Comparison of ENCODE assay signal across 21 cellular contexts in the genomic region with DNA sequence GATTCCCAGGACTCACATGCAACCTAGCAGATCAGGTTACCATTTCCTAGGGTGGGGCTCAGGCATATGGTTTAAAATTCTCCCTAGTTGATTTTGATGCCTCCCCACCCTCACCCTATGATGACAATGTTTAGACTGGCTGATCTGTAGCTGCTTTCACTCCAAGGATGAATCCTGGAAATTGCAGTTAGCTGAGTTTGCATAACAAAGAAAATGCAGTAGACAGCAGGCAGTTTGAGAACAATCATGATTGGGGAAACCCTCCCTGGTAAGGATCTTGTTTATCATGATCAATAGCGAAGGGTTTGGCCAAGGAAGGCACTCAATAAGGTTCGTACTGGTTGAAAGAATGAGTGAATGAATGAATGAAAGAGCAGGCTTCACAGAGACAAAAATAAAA. TPM values are rescaled to one million over a fixed set of nuclear protein-coding genes. Genes with fewer than 3 reads are reported as not detected.
DNase-seq lines count a peak whose midpoint lies in the region; ATAC-seq and TF ChIP-seq lines count a peak whose summit lies in the region.
"Had no signal": no experiment of that assay in that cellular context is flagged by ENCODE, and none has a peak within 500 bp of the region (broad histone marks: within the 10 kb centered on the region; RNA-seq: fewer than 3 reads in every experiment).

No MANE protein-coding gene starts in this region.

- TF ChIP-seq CTCF in type B pancreatic cell (conservative IDR thresholded peaks at IDR 0.05) = no peak
- TF ChIP-seq CTCF in psoas muscle (IDR thresholded peaks at IDR 0.05) = no peak

- H3K4me3 ChIP-seq in iPS-18a (ENCODE audit: low read length) (peak overlapping the region; percentile 78), psoas muscle (no peak overlapping the region)
- H3K4me3 ChIP-seq: upper lobe of right lung had no signal

- H3K4me1 Mint-ChIP-seq in activated naive CD4-positive, alpha-beta T cell treated with anti-CD3 and anti-CD28 coated beads, Interleukin-2, amount 10 ng/mL, durations not matched to agents 7 days and 5 days = peaks cover 31% of the 10 kb centered on the region
- H3K4me1 Mint-ChIP-seq in activated T-helper 17 cell treated with anti-CD3 and anti-CD28 coated beads, Interleukin-2, amount 50 U/mL, for 72 hours = peaks cover 15% of the 10 kb centered on the region
- peaks cover 3% of the 10 kb centered on the region for H3K4me1 Mint-ChIP-seq in type B pancreatic cell (ENCODE audit: unreplicated experiment)

- whole genome bisulfite sequencing in psoas muscle, 3 donors = 93 to 95% (median 94%) methylated on average over 2 of the region's 2 CpGs

- DNase-seq in activated naive CD4-positive, alpha-beta T cell treated with anti-CD3 and anti-CD28 coated beads, Interleukin-2, amount 10 ng/mL, durations not matched to agents 7 days and 5 days = no peak
- DNase-seq in activated naive CD4-positive, alpha-beta T cell treated with anti-CD3 and anti-CD28 coated beads, Interleukin-2, amount 50 U/mL, for 16 hours = no peak
- DNase-seq in type B pancreatic cell (ENCODE audit: extremely low spot score, unreplicated experiment) (no peak), psoas muscle (no peak)
- DNase-seq in effector CD4-positive, alpha-beta T cell = no peak
- no peak for DNase-seq in activated effector memory CD4-positive, alpha-beta T cell treated with Interleukin-2 at 50 U/mL for 16 hours
- DNase-seq: activated naive CD8-positive, alpha-beta T cell treated with anti-CD3 and anti-CD28 coated beads, Interleukin-2, amount 10 ng/mL, durations not matched to agents 7 days and 5 days; activated T-cell treated with anti-CD3 and anti-CD28 coated beads, Interleukin-2, amount 50 U/mL, for 4 hours; effector memory CD4-positive, alpha-beta T cell; EL; NCI-H1417; NCI-H69; Right ventricle myocardium superior; stimulated activated CD4-positive, alpha-beta T cell treated with anti-CD3 and anti-CD28 coated beads, Interleukin-15, amount 100 ng/mL, for 24 hours; T1000; upper lobe of right lung had no signal

- peaks cover 17% of the 10 kb centered on the region for H3K27me3 Mint-ChIP-seq in activated naive CD4-positive, alpha-beta T cell treated with anti-CD3 and anti-CD28 coated beads, Interleukin-2, amount 10 ng/mL, durations not matched to agents 7 days and 5 days
- H3K27me3 Mint-ChIP-seq in activated T-helper 17 cell treated with anti-CD3 and anti-CD28 coated beads, Interleukin-2, amount 50 U/mL, for 72 hours = peaks cover 4% of the 10 kb centered on the region
- peaks cover 22% of the 10 kb centered on the region for H3K27me3 Mint-ChIP-seq in type B pancreatic cell

- H3K4me1 ChIP-seq in iPS-18a (ENCODE audit: control insufficient read depth, low read depth, low read length) = peaks cover 19% of the 10 kb centered on the region
- peaks cover 4% of the 10 kb centered on the region for H3K4me1 ChIP-seq in psoas muscle

- H3K27me3 ChIP-seq in iPS-18a (ENCODE audit: control insufficient read depth, insufficient read depth, low read length) (peaks cover 53% of the 10 kb centered on the region), psoas muscle (ENCODE audit: insufficient read depth in 3 of 3, low read length in 2 of 3) (no peaks in the 10 kb centered on the region)
- H3K27me3 ChIP-seq: upper lobe of right lung had no signal

- CTCF ChIA-PET in activated naive CD4-positive, alpha-beta T cell treated with anti-CD3 and anti-CD28 coated beads, Interleukin-2, amount 10 ng/mL, durations not matched to agents 7 days and 5 days (lab: Charles Lee) = no interaction called here

- intact Hi-C loops in psoas muscle (cut with DNase I) = no loop called here

- H3K27ac ChIP-seq in iPS-18a (ENCODE audit: low read length) = no peak overlapping the region
- H3K27ac ChIP-seq in psoas muscle = no peak overlapping the region
- H3K27ac ChIP-seq: HL-60, upper lobe of right lung had no signal

- no peak overlapping the region for H3K9ac ChIP-seq in iPS-18a (ENCODE audit: low read length)

- peak overlapping the region; percentile 6 for H3K4me3 Mint-ChIP-seq in activated naive CD4-positive, alpha-beta T cell treated with anti-CD3 and anti-CD28 coated beads, Interleukin-2, amount 10 ng/mL, durations not matched to agents 7 days and 5 days
- H3K4me3 Mint-ChIP-seq in activated T-helper 17 cell treated with anti-CD3 and anti-CD28 coated beads, Interleukin-2, amount 50 U/mL, for 72 hours = peak overlapping the region; percentile 92
- H3K4me3 Mint-ChIP-seq in type B pancreatic cell = peak overlapping the region; percentile 52

- H3K36me3 Mint-ChIP-seq in activated naive CD4-positive, alpha-beta T cell treated with anti-CD3 and anti-CD28 coated beads, Interleukin-2, amount 10 ng/mL, durations not matched to agents 7 days and 5 days = peaks cover 54% of the 10 kb centered on the region
- H3K36me3 Mint-ChIP-seq in activated T-helper 17 cell treated with anti-CD3 and anti-CD28 coated beads, Interleukin-2, amount 50 U/mL, for 72 hours (ENCODE audit: low read depth) = peaks cover 59% of the 10 kb centered on the region
- peaks cover 54% of the 10 kb centered on the region for H3K36me3 Mint-ChIP-seq in type B pancreatic cell

- H3K9me3 ChIP-seq in iPS-18a (ENCODE audit: control insufficient read depth, low read depth, low read length) = no peaks in the 10 kb centered on the region
- no peaks in the 10 kb centered on the region for H3K9me3 ChIP-seq in psoas muscle
- H3K9me3 ChIP-seq: upper lobe of right lung had no signal

- H3K36me3 ChIP-seq in iPS-18a (ENCODE audit: control insufficient read depth, low read depth, low read length) = peaks cover 11% of the 10 kb centered on the region
- peaks cover 7 to 39% of the 10 kb centered on the region in 2 donors for H3K36me3 ChIP-seq in psoas muscle (ENCODE audit: insufficient read depth in 1 of 2, low read depth in 1 of 2)
- H3K36me3 ChIP-seq: upper lobe of right lung had no signal

- no peak overlapping the region for H3K27ac Mint-ChIP-seq in activated naive CD4-positive, alpha-beta T cell treated with anti-CD3 and anti-CD28 coated beads, Interleukin-2, amount 10 ng/mL, durations not matched to agents 7 days and 5 days
- H3K27ac Mint-ChIP-seq in activated T-helper 17 cell treated with anti-CD3 and anti-CD28 coated beads, Interleukin-2, amount 50 U/mL, for 72 hours = no peak overlapping the region
- H3K27ac Mint-ChIP-seq in type B pancreatic cell = peak overlapping the region; percentile 27
- H3K27ac Mint-ChIP-seq: activated naive CD8-positive, alpha-beta T cell treated with anti-CD3 and anti-CD28 coated beads, Interleukin-2, amount 10 ng/mL, durations not matched to agents 7 days and 5 days had no signal

- H3K9me3 Mint-ChIP-seq in activated naive CD4-positive, alpha-beta T cell treated with anti-CD3 and anti-CD28 coated beads, Interleukin-2, amount 10 ng/mL, durations not matched to agents 7 days and 5 days = peaks cover 3% of the 10 kb centered on the region
- peaks cover 7% of the 10 kb centered on the region for H3K9me3 Mint-ChIP-seq in activated T-helper 17 cell treated with anti-CD3 and anti-CD28 coated beads, Interleukin-2, amount 50 U/mL, for 72 hours
- H3K9me3 Mint-ChIP-seq in type B pancreatic cell = peaks cover 24% of the 10 kb centered on the region

- no peak for ATAC-seq in activated T-helper 17 cell treated with anti-CD3 and anti-CD28 coated beads, Interleukin-2, amount 50 U/mL, for 72 hours (replicated peaks)
- no peak for ATAC-seq in psoas muscle
- ATAC-seq: activated T-cell treated with anti-CD3 and anti-CD28 coated beads, Interleukin-2, amount 50 U/mL, for 4 hours; sciatic nerve; upper lobe of right lung had no signal

RNA-seq across cellular contexts. Expression of a gene that starts 2.1 kb away (rescaled TPM):
- total RNA-seq in activated T-helper 17 cell treated with anti-CD3 and anti-CD28 coated beads, Interleukin-2, amount 50 U/mL, for 72 hours = 10 to 100 TPM; 16.8 to 20.1 TPM
- total RNA-seq in type B pancreatic cell (ENCODE audit: low replicate concordance) (37.6 and 44.0 TPM in 2 replicates), psoas muscle (10 to 100 TPM; 15.1 to 17.3 (median 17.1) TPM)
- 10 to 100 TPM in 2 of 3 donors, 1 to 10 TPM in 1; 4.5 to 16.3 (median 10.5) TPM for polyA plus RNA-seq in psoas muscle
- total RNA-seq: A673 had no signal

Comparison
In these comparisons a context has a peak if more than half of its experiments do, and no peak if none do; other contexts are left out.
1. H3K4me3 Mint-ChIP-seq: peak in every context shown above with its lines; median percentile 92 in activated T-helper 17 cell treated with anti-CD3 and anti-CD28 coated beads, Interleukin-2, amount 50 U/mL, for 72 hours; 52 in type B pancreatic cell; 6 in activated naive CD4-positive, alpha-beta T cell treated with anti-CD3 and anti-CD28 coated beads, Interleukin-2, amount 10 ng/mL, durations not matched to agents 7 days and 5 days.